ENCODE assay signal across 1 cellular context in genomic region chr16:10947211-10947787, GRCh38.
TF ChIP-seq lines count a peak whose summit lies in the region.

No MANE protein-coding gene starts in this region.

TF ChIP-seq in WTC11, 78 proteins besides CTCF, POLR2A, EP300 and RAD21 (continued from another document):
- TF ChIP-seq CDX4 (CRISPR knock-in tag; IDR thresholded peaks at IDR 0.05; ENCODE audit: borderline replicate concordance) (no peak), ZNF281 (CRISPR knock-in tag; IDR thresholded peaks at IDR 0.05) (no peak), ZSCAN18 (CRISPR knock-in tag; IDR thresholded peaks at IDR 0.05) (no peak), TCF7 (CRISPR knock-in tag; IDR thresholded peaks at IDR 0.05; ENCODE audit: low read depth) (no peak), HMGA2 (CRISPR knock-in tag; IDR thresholded peaks at IDR 0.05) (no peak), ZNF121 (CRISPR knock-in tag; IDR thresholded peaks at IDR 0.05) (no peak), ATF1 (CRISPR knock-in tag; IDR thresholded peaks at IDR 0.05) (no peak), MYBL2 (CRISPR knock-in tag; IDR thresholded peaks at IDR 0.05) (no peak), ZNF512 (CRISPR knock-in tag; IDR thresholded peaks at IDR 0.05; ENCODE audit: borderline replicate concordance) (no peak)
